ENCODE assay signal across 12 cellular contexts in the genomic region with DNA sequence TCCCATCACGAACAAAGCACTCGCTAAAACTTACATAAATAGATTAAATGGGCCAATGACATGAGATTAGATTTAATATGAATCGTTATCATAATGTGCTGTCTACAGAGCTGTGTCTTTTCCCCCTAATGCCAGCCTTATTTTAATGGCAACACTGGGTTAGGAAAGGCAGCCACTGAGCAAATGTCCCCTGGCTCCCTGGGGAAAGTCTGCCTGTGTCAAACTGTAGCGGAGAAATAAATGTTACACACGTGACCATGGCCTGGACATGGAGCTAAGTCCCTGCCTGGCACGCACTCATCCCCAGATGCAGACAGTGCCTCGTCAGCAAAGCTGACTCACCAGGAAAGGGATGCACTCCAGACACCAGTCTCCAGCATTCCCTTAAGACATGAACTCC.
DNase-seq lines count a peak whose midpoint lies in the region; TF ChIP-seq lines count a peak whose summit lies in the region.
"Had no signal": no experiment of that assay in that cellular context is flagged by ENCODE, and none has a peak within 500 bp of the region (broad histone marks: within the 10 kb centered on the region; RNA-seq: fewer than 3 reads in every experiment).

No MANE protein-coding gene starts in this region.

- H3K27ac ChIP-seq in esophagus muscularis mucosa (replicated peaks in 1 of 4): no peak overlapping the region
- H3K27ac ChIP-seq: ascending aorta, neutrophil had no signal

- H3K9me3 ChIP-seq in esophagus muscularis mucosa: peaks cover 0 to 12% (median 5%) of the 10 kb centered on the region in 4 donors
- H3K9me3 ChIP-seq: ascending aorta, neutrophil had no signal

- no peak for TF ChIP-seq POLR2A in esophagus muscularis mucosa (IDR thresholded peaks at IDR 0.05; ENCODE audit: low read depth)

- 68% methylated on average over 7 of the region's 7 CpGs for WGBS in esophagus muscularis mucosa

- H3K4me1 ChIP-seq in esophagus muscularis mucosa: peaks cover 0 to 7% (median 2%) of the 10 kb centered on the region in 4 donors

- H3K36me3 ChIP-seq in esophagus muscularis mucosa: no peaks in the 10 kb centered on the region
- H3K36me3 ChIP-seq: ascending aorta, neutrophil had no signal

- TF ChIP-seq CTCF in foreskin fibroblast (IDR thresholded peaks at IDR 0.05; ENCODE audit: low read depth, low read length): no peak
- TF ChIP-seq CTCF in esophagus muscularis mucosa (IDR thresholded peaks at IDR 0.05): no peak

- peaks cover 0 to 70% (median 0%) of the 10 kb centered on the region in 4 donors for H3K27me3 ChIP-seq in esophagus muscularis mucosa
- H3K27me3 ChIP-seq: ascending aorta had no signal

- DNase-seq in NCI-H1417 (lab: John Stamatoyannopoulos, UW) (peak in 2 of 3 experiments; percentile 47 to 89), NCI-H1417 treated with DMSO at 0.1 percent for 48 hours (lab: John Stamatoyannopoulos, UW) (no peak), RPMI7951 (ENCODE audit: low read depth) (peak; percentile 92), foreskin fibroblast (peak; percentile 16 to 22), renal cortical epithelial cell (ENCODE audit: low read depth) (peak; percentile 31), COR-L47 (lab: John Stamatoyannopoulos, UW) (no peak), esophagus muscularis mucosa (ENCODE audit: extremely low spot score) (no peak), glomerular visceral epithelial cell (ENCODE audit: extremely low spot score) (no peak)
- DNase-seq: 8988T; stimulated activated naive B cell treated with anti-CD40 and anti-IgM and Interleukin-4, amounts not matched to agents 10 μg/mL and 1 μg/mL and 100 μg/mL, for 72 hours had no signal

- no peak for TF ChIP-seq EP300 in esophagus muscularis mucosa (IDR thresholded peaks at IDR 0.05)

- H3K4me3 ChIP-seq in foreskin fibroblast (ENCODE audit: low read depth in 1 of 2, low read length in 2 of 2): no peak overlapping the region
- no peak overlapping the region for H3K4me3 ChIP-seq in esophagus muscularis mucosa
- H3K4me3 ChIP-seq: ascending aorta had no signal

- intact Hi-C loops in esophagus muscularis mucosa (cut with DNase I): no loop called here

Comparison
In these comparisons a context has a peak if more than half of its experiments do, and no peak if none do; other contexts are left out.
1. DNase-seq: peak in NCI-H1417 (2 of 3), RPMI7951 (single experiment), foreskin fibroblast (2 of 2) and renal cortical epithelial cell (single experiment); none in NCI-H1417 treated with DMSO at 0.1 percent for 48 hours (single experiment), COR-L47 (single experiment), esophagus muscularis mucosa (single experiment) and glomerular visceral epithelial cell (single experiment).